ENCODE assay signal across 9 cellular contexts in the genomic region with DNA sequence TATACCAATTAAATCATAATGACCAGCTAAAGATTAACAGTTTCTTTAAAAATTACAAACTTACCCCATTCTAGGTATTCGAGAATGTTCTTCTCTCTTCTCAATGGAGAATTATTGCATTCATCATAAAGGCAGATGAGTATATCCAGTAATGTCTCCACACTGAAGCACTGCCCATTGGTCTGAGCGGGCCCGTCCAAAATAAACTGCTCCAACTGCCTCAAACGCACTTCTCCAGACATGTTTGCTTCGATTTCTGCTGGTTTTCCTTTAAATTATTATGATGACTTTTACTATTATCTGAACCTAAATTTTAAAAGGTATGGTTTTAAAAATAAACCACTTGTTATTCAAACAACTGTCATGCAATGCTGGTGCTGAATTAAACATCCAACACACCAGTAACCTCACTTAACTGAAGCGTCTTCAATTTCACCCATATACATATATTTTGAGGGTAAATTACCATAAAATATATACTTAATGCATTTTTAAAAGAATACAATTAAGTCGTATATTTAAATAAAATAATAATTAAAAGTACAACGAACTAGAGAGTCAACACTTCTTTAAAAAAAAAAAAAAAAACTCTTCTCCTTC. TPM values are rescaled to one million over a fixed set of nuclear protein-coding genes. Genes with fewer than 3 reads are reported as not detected.
DNase-seq lines count a peak whose midpoint lies in the region; ATAC-seq, FAIRE-seq and TF ChIP-seq lines count a peak whose summit lies in the region.
"Had no signal": no experiment of that assay in that cellular context is flagged by ENCODE, and none has a peak within 500 bp of the region (broad histone marks: within the 10 kb centered on the region; RNA-seq: fewer than 3 reads in every experiment).

No MANE protein-coding gene starts in this region.

- H3K36me3 Mint-ChIP-seq in activated CD4-positive, alpha-beta T cell treated with anti-CD3 and anti-CD28 coated beads, Interleukin-2, amount 10 ng/mL, durations not matched to agents 7 days and 5 days (ENCODE audit: low read depth): peaks cover 3% of the 10 kb centered on the region

- TF ChIP-seq CTCF in SK-N-SH (IDR thresholded peaks at IDR 0.05) (no peak), fibroblast of lung (conservative IDR thresholded peaks at IDR 0.05 in 1 of 2, IDR thresholded peaks at IDR 0.05 in 1 of 2; ENCODE audit: low read depth in 1 of 2, low read length in 2 of 2) (no peak), pancreas (IDR thresholded peaks at IDR 0.05) (no peak)

- H3K27ac ChIP-seq in SK-N-SH (ENCODE audit: low read depth in 2 of 2, low read length in 1 of 2) (peak overlapping the region; percentile 79 to 96), fibroblast of lung (ENCODE audit: insufficient read depth, low read length) (peak overlapping the region; percentile 80), pancreas (peak overlapping the region in 3 of 4 donors; percentile 94 to 97 (median 96))

- H3K79me2 ChIP-seq in SK-N-SH (ENCODE audit: insufficient read depth): peaks cover 57% of the 10 kb centered on the region
- peaks cover 54% of the 10 kb centered on the region for H3K79me2 ChIP-seq in fibroblast of lung (ENCODE audit: control insufficient read depth, insufficient read depth, low read length)

- peak overlapping the region; percentile 90 for H3K9ac ChIP-seq in SK-N-SH
- H3K9ac ChIP-seq in fibroblast of lung (ENCODE audit: insufficient read depth, low read length): peak overlapping the region; percentile 36

- H3K36me3 ChIP-seq in SK-N-SH (replicated peaks in 1 of 2; ENCODE audit: control insufficient read depth in 1 of 2, insufficient read depth in 2 of 2, low read length in 1 of 2) (no peaks in the 10 kb centered on the region), fibroblast of lung (ENCODE audit: control insufficient read depth, insufficient read depth, low read length) (no peaks in the 10 kb centered on the region), pancreas (no peaks in the 10 kb centered on the region)

- H3K4me2 ChIP-seq in SK-N-SH (peak overlapping the region; percentile 64), fibroblast of lung (ENCODE audit: extremely low read depth, insufficient read depth, low read length) (peak overlapping the region; percentile 92)

- peak in 1 of 4 donors; percentile 22 for ATAC-seq in pancreas

- peaks cover 29% of the 10 kb centered on the region for H3K4me1 Mint-ChIP-seq in activated CD4-positive, alpha-beta T cell treated with anti-CD3 and anti-CD28 coated beads, Interleukin-2, amount 10 ng/mL, durations not matched to agents 7 days and 5 days

- H3K4me3 ChIP-seq in SK-N-SH (ENCODE audit: low read depth in 2 of 2, low read length in 1 of 2): peak overlapping the region; percentile 86 to 87
- H3K4me3 ChIP-seq in fibroblast of lung (replicated peaks in 1 of 4; ENCODE audit: control extremely low read depth in 1 of 4, insufficient read depth in 1 of 4, low read depth in 3 of 4, low read length in 4 of 4): peak overlapping the region; percentile 81 to 94 (median 90)
- H3K4me3 ChIP-seq in pancreas: peak overlapping the region; percentile 67 to 96 (median 86)

- CTCF ChIA-PET in activated CD4-positive, alpha-beta T cell treated with anti-CD3 and anti-CD28 coated beads, Interleukin-2, amount 10 ng/mL, durations not matched to agents 7 days and 5 days (lab: Charles Lee): no interaction called here
- CTCF ChIA-PET in SK-N-SH (lab: Yijun Ruan, JAX): interaction anchor here (1.2 kb wide), 1 partner anchor 114 kb away, joined by 4 read pairs; no protein-coding TSS in a partner anchor

- H3K9me2 ChIP-seq in SK-N-SH: no peaks in the 10 kb centered on the region

- no peaks in the 10 kb centered on the region for H3K9me3 ChIP-seq in SK-N-SH
- no peaks in the 10 kb centered on the region for H3K9me3 ChIP-seq in fibroblast of lung (ENCODE audit: control insufficient read depth, insufficient read depth, low read depth, low read length)
- no peaks in the 10 kb centered on the region for H3K9me3 ChIP-seq in pancreas

- H3K4me1 ChIP-seq in SK-N-SH (ENCODE audit: control insufficient read depth in 1 of 2, insufficient read depth in 2 of 2, low read depth in 1 of 2, low read length in 1 of 2): peaks cover 0 to 12% of the 10 kb centered on the region in 2 experiments; a peak in 2 of 4 replicates
- H3K4me1 ChIP-seq in fibroblast of lung (ENCODE audit: control insufficient read depth, extremely low read depth, insufficient read depth, low read length): no peaks in the 10 kb centered on the region
- H3K4me1 ChIP-seq in pancreas: peaks cover 23 to 31% (median 25%) of the 10 kb centered on the region in 3 donors

- peaks cover 45% of the 10 kb centered on the region for H4K20me1 ChIP-seq in SK-N-SH (ENCODE audit: insufficient read depth)
- H4K20me1 ChIP-seq in fibroblast of lung (ENCODE audit: control insufficient read depth, extremely low read depth, insufficient read depth, low read length): peaks cover 6% of the 10 kb centered on the region

- H2AFZ ChIP-seq in SK-N-SH (ENCODE audit: low read depth) (peak overlapping the region; percentile 64; the same call in 1 of the 2 replicates), fibroblast of lung (ENCODE audit: low read length) (no peak overlapping the region)

- H3K9me3 Mint-ChIP-seq in activated CD4-positive, alpha-beta T cell treated with anti-CD3 and anti-CD28 coated beads, Interleukin-2, amount 10 ng/mL, durations not matched to agents 7 days and 5 days: no peaks in the 10 kb centered on the region

- POLR2A ChIA-PET in activated CD4-positive, alpha-beta T cell treated with anti-CD3 and anti-CD28 coated beads, Interleukin-2, amount 10 ng/mL, durations not matched to agents 7 days and 5 days (lab: Charles Lee): no interaction called here
- POLR2A ChIA-PET in SK-N-SH (lab: Yijun Ruan, JAX): no interaction called here

- FAIRE-seq in pancreas (lab: Jason Lieb, UNC): peak; percentile 74
- FAIRE-seq: colon had no signal

- WGBS in SK-N-SH (ENCODE audit: low lambda C conversion rate): 1% methylated on average over 8 of the region's 8 CpGs
- 2 to 3% methylated on average over 8 of the region's 8 CpGs for WGBS in pancreas, 2 donors

- peak overlapping the region; percentile 82 for H3K27ac Mint-ChIP-seq in activated CD4-positive, alpha-beta T cell treated with anti-CD3 and anti-CD28 coated beads, Interleukin-2, amount 10 ng/mL, durations not matched to agents 7 days and 5 days

- H3K4me3 Mint-ChIP-seq in activated CD4-positive, alpha-beta T cell treated with anti-CD3 and anti-CD28 coated beads, Interleukin-2, amount 10 ng/mL, durations not matched to agents 7 days and 5 days: peak overlapping the region; percentile 82

- TF ChIP-seq RAD21 in SK-N-SH (IDR thresholded peaks at IDR 0.05; ENCODE audit: low read length): no peak

- intact Hi-C loops in pancreas (cut with DNase I): no loop called here

- H3F3A ChIP-seq in SK-N-SH (replicated peaks; ENCODE audit: insufficient read depth): peaks cover 7% of the 10 kb centered on the region

- H3K27me3 ChIP-seq in SK-N-SH (ENCODE audit: insufficient read depth) (no peaks in the 10 kb centered on the region), fibroblast of lung (ENCODE audit: control insufficient read depth, insufficient read depth, low read length) (no peaks in the 10 kb centered on the region), pancreas (no peaks in the 10 kb centered on the region)

- no peak for TF ChIP-seq EP300 in SK-N-SH (IDR thresholded peaks at IDR 0.05; ENCODE audit: borderline replicate concordance in 1 of 2, low read depth in 1 of 2, low read length in 1 of 2)

- no peak for DNase-seq in activated CD4-positive, alpha-beta T cell treated with anti-CD3 and anti-CD28 coated beads, Interleukin-2, amount 10 ng/mL, durations not matched to agents 7 days and 5 days
- no peak for DNase-seq in activated CD4-positive, alpha-beta T cell treated with anti-CD3 and anti-CD28 coated beads for 48 hours
- DNase-seq in SK-N-SH: peak; percentile 27
- DNase-seq in fibroblast of lung (ENCODE audit: low read depth in 2 of 2): peak; percentile 36 to 39
- no peak for DNase-seq in pancreas
- DNase-seq in NOMO-1 treated with dmso at 0.1 percent for 144 hours (lab: John Stamatoyannopoulos, UW; ENCODE audit: unreplicated experiment): no peak
- DNase-seq in iPS-NIHi11 (ENCODE audit: low spot score): no peak
- no peak for DNase-seq in GM19240 (ENCODE audit: insufficient read length, low spot score)

- H3K27me3 Mint-ChIP-seq in activated CD4-positive, alpha-beta T cell treated with anti-CD3 and anti-CD28 coated beads, Interleukin-2, amount 10 ng/mL, durations not matched to agents 7 days and 5 days: peaks cover 56% of the 10 kb centered on the region

TF ChIP-seq in SK-N-SH, 30 proteins besides CTCF, POLR2A, EP300 and RAD21 (continues in another document):
- TF ChIP-seq, protein P1, sequence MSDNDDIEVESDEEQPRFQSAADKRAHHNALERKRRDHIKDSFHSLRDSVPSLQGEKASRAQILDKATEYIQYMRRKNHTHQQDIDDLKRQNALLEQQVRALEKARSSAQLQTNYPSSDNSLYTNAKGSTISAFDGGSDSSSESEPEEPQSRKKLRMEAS (IDR thresholded peaks at IDR 0.05; ENCODE audit: low read depth): no peak
- no peak for TF ChIP-seq RFX5 (IDR thresholded peaks at IDR 0.05; ENCODE audit: low read length)
- TF ChIP-seq FOXM1 (IDR thresholded peaks at IDR 0.05; ENCODE audit: low read depth): no peak; the same call in 1 of the 2 replicates
- TF ChIP-seq TAF1 (IDR thresholded peaks at IDR 0.05; ENCODE audit: borderline replicate concordance, low read depth, low read length): no peak

RNA-seq across cellular contexts. Expression of a gene that starts 1.3 kb away (rescaled TPM):
- total RNA-seq in activated CD4-positive, alpha-beta T cell treated with anti-CD3 and anti-CD28 coated beads, Interleukin-2, amount 10 ng/mL, durations not matched to agents 7 days and 5 days: 1 to 10 TPM; 3.6 to 3.8 TPM
- polyA plus RNA-seq in SK-N-SH (2012; rRNA removed): 6.8 and 8.8 TPM in 2 replicates
- 7.9 and 8.2 TPM in 2 replicates for polyA plus RNA-seq in SK-N-SH (2012; cell fraction: cytosol; rRNA removed)
- 8.5 and 14.4 TPM in 2 replicates for polyA plus RNA-seq in SK-N-SH (2012; cell fraction: nucleus; rRNA removed)
- total RNA-seq in fibroblast of lung: 55.0 and 77.1 TPM in 2 replicates
- 20.9 and 26.4 TPM in 2 replicates for polyA plus RNA-seq in fibroblast of lung
- polyA plus RNA-seq in fibroblast of lung (2012): 16.1 and 21.8 TPM in 2 replicates
- polyA minus RNA-seq in fibroblast of lung (ENCODE audit: low replicate concordance): 13.4 and 13.9 TPM in 2 replicates
- total RNA-seq in pancreas: 10 to 100 TPM; 11.9 to 22.5 (median 17.1) TPM
- polyA plus RNA-seq in pancreas: 10 to 100 TPM in 1 of 2 donors, 1 to 10 TPM in 1; 5.3 to 10.3 TPM

Comparison
In these comparisons a context has a peak if more than half of its experiments do, and no peak if none do; other contexts are left out.
1. DNase-seq: peak in SK-N-SH (single experiment) and fibroblast of lung (2 of 2); none in activated CD4-positive, alpha-beta T cell treated with anti-CD3 and anti-CD28 coated beads, Interleukin-2, amount 10 ng/mL, durations not matched to agents 7 days and 5 days (single experiment), activated CD4-positive, alpha-beta T cell treated with anti-CD3 and anti-CD28 coated beads for 48 hours (single experiment), pancreas (0 of 6), NOMO-1 treated with dmso at 0.1 percent for 144 hours (single experiment), iPS-NIHi11 (single experiment) and GM19240 (single experiment).
2. Peak in every context shown above with its lines, with median percentiles within 50 percentile points of each other: H3K27ac ChIP-seq and H3K4me3 ChIP-seq.